Comparison of ENCODE assay signal across 19 cellular contexts in the genomic region with DNA sequence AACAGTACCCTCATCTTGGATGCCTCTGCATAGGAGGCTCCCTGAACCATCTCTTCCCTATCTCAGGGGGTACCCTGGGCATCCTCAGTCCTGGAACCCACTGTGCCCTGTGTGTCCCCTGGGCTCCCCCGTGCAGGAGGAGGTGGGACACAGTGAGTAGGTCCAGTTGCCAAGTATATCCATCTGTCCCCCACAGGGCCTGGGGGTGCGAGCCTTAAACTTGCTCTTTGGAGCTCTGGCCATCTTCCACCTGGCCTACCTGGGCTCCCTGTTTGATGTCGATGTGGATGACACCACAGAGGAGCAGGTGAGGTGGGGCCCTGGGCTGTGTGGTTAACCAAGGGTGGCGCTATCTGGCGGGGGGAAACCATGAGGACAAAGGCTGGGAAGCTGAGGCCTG.
"Had no signal": no experiment of that assay in that cellular context is flagged by ENCODE, and none has a peak within 500 bp of the region (broad histone marks: within the 10 kb centered on the region; RNA-seq: fewer than 3 reads in every experiment).

No MANE protein-coding gene starts in this region.

- H3K4me1 Mint-ChIP-seq: endodermal cell, mesothelial cell of epicardium had no signal

- H3K27ac Mint-ChIP-seq: endodermal cell, mesothelial cell of epicardium had no signal

- H3K27me3 Mint-ChIP-seq: naive B cell had no signal

- DNase-seq: effector CD8-positive, alpha-beta T cell; endodermal cell; foreskin fibroblast; gastrocnemius medialis; head of caudate nucleus; mesenchymal stem cell; mucosa of descending colon; naive B cell; stimulated activated CD4-positive, alpha-beta T cell treated with anti-CD3 and anti-CD28 coated beads, Interleukin-12 subunit alpha, Interleukin-12 subunit beta, amount 100 ng/mL, for 4 hours; stimulated activated CD4-positive, alpha-beta T cell treated with anti-CD3 and anti-CD28 coated beads, Interleukin-1b, Interleukin-23, amount 100 ng/mL, for 48 hours; stimulated activated CD4-positive, alpha-beta T cell treated with anti-CD3 and anti-CD28 coated beads, Interleukin-4, amount 100 ng/mL, for 1 hour; stimulated activated CD8-positive, alpha-beta memory T cell treated with anti-CD3 and anti-CD28 coated beads, Interleukin-4, amount 100 ng/mL, for 48 hours; stimulated activated naive CD4-positive, alpha-beta T cell treated with Interleukin-2 at 50 U/mL for 16 hours; upper lobe of left lung had no signal

- ATAC-seq: esophagus mucosa; gastrocnemius medialis; mucosa of descending colon; natural killer cell treated with Interleukin-12 subunit alpha and Interleukin-12 subunit beta and Interleukin-15 and Interleukin-18, amount 100 ng/mL, for 72 hours; sciatic nerve had no signal

- H3K4me3 Mint-ChIP-seq: endodermal cell; mesothelial cell of epicardium; naive B cell; natural killer cell treated with Interleukin-12 subunit alpha and Interleukin-12 subunit beta and Interleukin-15 and Interleukin-18, amount 100 ng/mL, for 72 hours; neural crest cell had no signal

- H3K9me3 Mint-ChIP-seq: natural killer cell treated with Interleukin-12 subunit alpha and Interleukin-12 subunit beta and Interleukin-15 and Interleukin-18, amount 100 ng/mL, for 72 hours had no signal
